In genomic region chr19:11617207-11618062, GRCh38 we compare ENCODE assay signal across 31 cellular contexts. TPM values are rescaled to one million over a fixed set of nuclear protein-coding genes. Genes with fewer than 3 reads are reported as not detected.
DNase-seq lines count a peak whose midpoint lies in the region; ATAC-seq and TF ChIP-seq lines count a peak whose summit lies in the region.
"Had no signal": no experiment of that assay in that cellular context is flagged by ENCODE, and none has a peak within 500 bp of the region (broad histone marks: within the 10 kb centered on the region; RNA-seq: fewer than 3 reads in every experiment).

No MANE protein-coding gene starts in this region.

- 97 to 98% methylated on average over 16 to 19 of the region's 19 CpGs for WGBS in endodermal cell (ENCODE audit: insufficient coverage in 1 of 2, insufficient read length in 1 of 2), 2 experiments

- H3K79me2 ChIP-seq in HCT116 (ENCODE audit: insufficient read depth, low read length) (peaks cover 11% of the 10 kb centered on the region), Karpas-422 (ENCODE audit: low read length) (peaks cover 2% of the 10 kb centered on the region; the same call in 1 of the 2 replicates)

- H3K4me3 ChIP-seq in HCT116 (replicated peaks in 1 of 2; ENCODE audit: low read depth in 1 of 2, low read length in 2 of 2) (no peak overlapping the region), Panc1 (ENCODE audit: low read depth in 2 of 2, low read length in 2 of 2) (no peak overlapping the region), endodermal cell (ENCODE audit: low read length) (peak overlapping the region; percentile 69), subcutaneous abdominal adipose tissue (ENCODE audit: low read depth in 1 of 5, low read length in 5 of 5) (peak overlapping the region; percentile 15 to 33 (median 25)), Karpas-422 (ENCODE audit: low read length) (no peak overlapping the region)
- H3K4me3 ChIP-seq: coronary artery, prostate gland, SJCRH30, tibial artery had no signal

- peaks cover 2% of the 10 kb centered on the region for H3K27me3 Mint-ChIP-seq in endodermal cell (ENCODE audit: insufficient read depth)
- H3K27me3 Mint-ChIP-seq: CD4-positive, alpha-beta T cell; effector memory CD8-positive, alpha-beta T cell had no signal

- RAD21 ChIA-PET in HCT116 (lab: Charles Lee; ENCODE audit: low non-redundant PET in 1 of 2, low total read pairs in 2 of 2, uncharacterized antibody in 2 of 2, unreplicated experiment in 2 of 2) = no interaction called here

- no peak overlapping the region for H2AFZ ChIP-seq in HCT116 (ENCODE audit: low read depth, low read length, poor library complexity, severe bottlenecking)
- H2AFZ ChIP-seq in Karpas-422 (ENCODE audit: low read length) = no peak overlapping the region

- H4K20me1 ChIP-seq in HCT116 (ENCODE audit: insufficient read depth) (no peaks in the 10 kb centered on the region), Karpas-422 (ENCODE audit: insufficient read depth, low read depth, low read length) (no peaks in the 10 kb centered on the region)

- no peak overlapping the region for H3K27ac ChIP-seq in HCT116 (ENCODE audit: low read depth, low read length)
- H3K27ac ChIP-seq in Panc1 (ENCODE audit: low read length) = no peak overlapping the region
- H3K27ac ChIP-seq in endodermal cell (ENCODE audit: low read depth, low read length) = no peak overlapping the region
- H3K27ac ChIP-seq in subcutaneous abdominal adipose tissue (ENCODE audit: low read depth, low read length) = no peak overlapping the region
- no peak overlapping the region for H3K27ac ChIP-seq in Karpas-422 (ENCODE audit: low read length)
- H3K27ac ChIP-seq: coronary artery, HL-60, prostate gland, SJCRH30, tibial artery, VCaP had no signal

- H3K9me3 ChIP-seq in HCT116 (ENCODE audit: control insufficient read depth in 1 of 2, insufficient read depth in 1 of 2, low read depth in 1 of 2, low read length in 2 of 2) (peaks cover 28 to 29% of the 10 kb centered on the region in 2 experiments; a peak in 3 of 4 replicates), Panc1 (ENCODE audit: control insufficient read depth, insufficient read depth, low read depth, low read length) (peaks cover 53% of the 10 kb centered on the region), endodermal cell (ENCODE audit: control insufficient read depth, low read length) (peaks cover 89% of the 10 kb centered on the region), subcutaneous abdominal adipose tissue (ENCODE audit: control insufficient read depth in 5 of 5, low read length in 5 of 5) (peaks cover 14 to 26% (median 22%) of the 10 kb centered on the region in 5 donors), Karpas-422 (ENCODE audit: low read length) (peaks cover 4% of the 10 kb centered on the region)
- H3K9me3 ChIP-seq: prostate gland had no signal

- peaks cover 98% of the 10 kb centered on the region for H3K9me3 Mint-ChIP-seq in endodermal cell

- no peak for TF ChIP-seq CTCF in HCT116 (IDR thresholded peaks at IDR 0.05 in 2 of 3, conservative IDR thresholded peaks at IDR 0.05 in 1 of 3; ENCODE audit: borderline replicate concordance in 1 of 3, insufficient read depth in 1 of 3, low read depth in 2 of 3, low read length in 2 of 3)
- TF ChIP-seq CTCF in Panc1 (IDR thresholded peaks at IDR 0.05) = no peak
- no peak for TF ChIP-seq CTCF in endodermal cell (conservative IDR thresholded peaks at IDR 0.05)

- peaks cover 99% of the 10 kb centered on the region for H3K36me3 Mint-ChIP-seq in endodermal cell (ENCODE audit: low read depth)

- no peak for TF ChIP-seq POLR2A in HCT116 (IDR thresholded peaks at IDR 0.05; ENCODE audit: borderline replicate concordance, extremely low read depth, insufficient read depth, insufficient read length)

- POLR2A ChIA-PET in HCT116 (lab: Charles Lee) = no interaction called here
- POLR2A ChIA-PET in Panc1 (lab: Charles Lee) = no interaction called here

- BruUV-seq in HCT116 (replicated peaks; lab: Mats Ljungman, UMichigan) (TSS peak; percentile 20), Panc1 (replicated peaks; lab: Mats Ljungman, UMichigan) (TSS peak; percentile 49)

- H3K4me1 ChIP-seq in HCT116 (ENCODE audit: control insufficient read depth in 1 of 2, insufficient read depth in 2 of 2, low read length in 2 of 2) (no peaks in the 10 kb centered on the region), Panc1 (ENCODE audit: control insufficient read depth, insufficient read depth, low read length) (no peaks in the 10 kb centered on the region), endodermal cell (ENCODE audit: control insufficient read depth, insufficient read depth, low read length) (no peaks in the 10 kb centered on the region), subcutaneous abdominal adipose tissue (ENCODE audit: control insufficient read depth in 5 of 5, insufficient read depth in 5 of 5, low read length in 5 of 5) (peaks cover 0 to 7% (median 0%) of the 10 kb centered on the region in 5 donors), Karpas-422 (ENCODE audit: low read length) (no peaks in the 10 kb centered on the region)
- H3K4me1 ChIP-seq: prostate gland, SJCRH30, tibial artery had no signal

- CTCF ChIA-PET in HCT116 (lab: Charles Lee) = no interaction called here
- CTCF ChIA-PET in Panc1 (lab: Charles Lee) = no interaction called here

- H3K9me2 ChIP-seq in HCT116 (ENCODE audit: insufficient read depth) = no peaks in the 10 kb centered on the region
- H3K9me2 ChIP-seq in Karpas-422 (replicated peaks; ENCODE audit: insufficient read depth, low read length) = no peaks in the 10 kb centered on the region

- no peaks in the 10 kb centered on the region for H3K27me3 ChIP-seq in HCT116 (ENCODE audit: insufficient read depth, low read length)
- no peaks in the 10 kb centered on the region for H3K27me3 ChIP-seq in Panc1 (ENCODE audit: control insufficient read depth, insufficient read depth, low read length)
- no peaks in the 10 kb centered on the region for H3K27me3 ChIP-seq in endodermal cell (ENCODE audit: control insufficient read depth, insufficient read depth, low read length, poor library complexity, severe bottlenecking)
- H3K27me3 ChIP-seq in subcutaneous abdominal adipose tissue (ENCODE audit: control insufficient read depth in 5 of 5, insufficient read depth in 4 of 5, low read length in 5 of 5) = no peaks in the 10 kb centered on the region
- no peaks in the 10 kb centered on the region for H3K27me3 ChIP-seq in Karpas-422 (ENCODE audit: low read length)
- H3K27me3 ChIP-seq: SJCRH30, tibial artery had no signal

- H3K36me3 ChIP-seq in HCT116 (ENCODE audit: control insufficient read depth in 1 of 2, insufficient read depth in 2 of 2, low read length in 2 of 2) = peaks cover 42 to 68% of the 10 kb centered on the region in 2 experiments
- peaks cover 14% of the 10 kb centered on the region for H3K36me3 ChIP-seq in Panc1 (ENCODE audit: control insufficient read depth, insufficient read depth, low read length)
- H3K36me3 ChIP-seq in endodermal cell (ENCODE audit: control insufficient read depth, insufficient read depth, low read length) = peaks cover 89% of the 10 kb centered on the region
- peaks cover 28 to 72% (median 54%) of the 10 kb centered on the region in 5 donors for H3K36me3 ChIP-seq in subcutaneous abdominal adipose tissue (ENCODE audit: control insufficient read depth in 5 of 5, insufficient read depth in 5 of 5, low read length in 5 of 5)
- H3K36me3 ChIP-seq in Karpas-422 (ENCODE audit: insufficient read depth, low read length) = peaks cover 66% of the 10 kb centered on the region

- no peaks in the 10 kb centered on the region for H3K4me1 Mint-ChIP-seq in endodermal cell

- H3K9ac ChIP-seq in HCT116 (ENCODE audit: low read length) = no peak overlapping the region
- H3K9ac ChIP-seq in endodermal cell (ENCODE audit: extremely low read depth, low read length, poor library complexity, severe bottlenecking) = no peak overlapping the region
- H3K9ac ChIP-seq in subcutaneous abdominal adipose tissue (ENCODE audit: low read length in 5 of 5) = no peak overlapping the region
- no peak overlapping the region for H3K9ac ChIP-seq in Karpas-422 (ENCODE audit: low read length)

- ATAC-seq in HCT116 = no peak
- no peak for ATAC-seq in Panc1
- no peak for ATAC-seq in HG02885 (IDR thresholded peaks at IDR 0.05; ENCODE audit: poor library complexity, unreplicated experiment)
- ATAC-seq in GM21526 (IDR thresholded peaks at IDR 0.05; ENCODE audit: low FRiP score, unreplicated experiment) = no peak
- ATAC-seq: activated naive CD4-positive, alpha-beta T cell treated with anti-CD3 and anti-CD28 coated beads, Interleukin-2, amount 50 U/mL, for 72 hours; effector memory CD8-positive, alpha-beta T cell; left lobe of liver had no signal

- in situ Hi-C loops in Panc1 (cut with HindIII; ENCODE audit: low pct_unique_long_range_greater_than_20kb, low sequenced_read_pairs) = no loop called here

- no peak for DNase-seq in HCT116 (ENCODE audit: low read depth, low spot score)
- no peak for DNase-seq in Panc1 (ENCODE audit: low read depth, low spot score)
- no peak for DNase-seq in endodermal cell
- DNase-seq in Karpas-422 = no peak
- DNase-seq: activated CD4-positive, alpha-beta T cell treated with anti-CD3 and anti-CD28 coated beads for 4 hours; activated CD8-positive, alpha-beta memory T cell treated with anti-CD3 and anti-CD28 coated beads for 24 hours; activated T-cell treated with anti-CD3 and anti-CD28 coated beads for 4 hours; anterior cingulate cortex; caudate nucleus; CD4-positive, alpha-beta T cell; effector memory CD8-positive, alpha-beta T cell; foreskin fibroblast; Kasumi-1; NCI-H1436 treated with DMSO at 0.1 percent for 48 hours; NCI-H2107; NCI-H446; NCI-H774; SJCRH30; stimulated activated CD4-positive, alpha-beta T cell treated with anti-CD3 and anti-CD28 coated beads, Interleukin-4, amount 100 ng/mL, for 1 hour; T-helper 9 cell; tibial artery had no signal

- no peak overlapping the region for H3K4me2 ChIP-seq in HCT116 (ENCODE audit: low read length)
- no peak overlapping the region for H3K4me2 ChIP-seq in Karpas-422 (ENCODE audit: low read depth, low read length, poor library complexity, severe bottlenecking)

- H3K4me3 Mint-ChIP-seq in endodermal cell = no peak overlapping the region
- H3K4me3 Mint-ChIP-seq: CD4-positive, alpha-beta T cell; effector memory CD8-positive, alpha-beta T cell had no signal

- intact Hi-C loops in HCT116 (cut with micrococcal nuclease) (no loop called here), Panc1 (cut with micrococcal nuclease; ENCODE audit: unreplicated experiment) (no loop called here)

- TF ChIP-seq RAD21 in HCT116 (IDR thresholded peaks at IDR 0.05; ENCODE audit: low read depth) = no peak

- no peak overlapping the region for H3K27ac Mint-ChIP-seq in endodermal cell
- H3K27ac Mint-ChIP-seq: activated naive CD4-positive, alpha-beta T cell treated with anti-CD3 and anti-CD28 coated beads, Interleukin-2, amount 50 U/mL, for 72 hours; activated T-helper 2 cell treated with anti-CD3 and anti-CD28 coated beads, Interferon-gamma antibody, Interleukin-2, Interleukin-4, amounts not matched to agents 10 μg/mL and 5 μg/mL and 100 μg/mL, durations not matched to agents 14 hours and 24 hours and 36 hours; CD4-positive, alpha-beta T cell; effector memory CD8-positive, alpha-beta T cell had no signal

RNA-seq across cellular contexts. Expression of gene ZNF627, which starts 20.2 kb away (rescaled TPM):
- total RNA-seq in HCT116 (2021; ENCODE audit: unreplicated experiment) = 14.8 TPM
- polyA plus RNA-seq in HCT116 (2012) = 5.9 and 9.3 TPM in 2 replicates
- 10.7 TPM for total RNA-seq in Panc1 (2021; ENCODE audit: unreplicated experiment)
- 5.7 TPM for polyA plus RNA-seq in Panc1 (2012; ENCODE audit: insufficient read length)
- total RNA-seq in endodermal cell = 10 to 100 TPM; 22.0 to 30.5 TPM
- 22.4 TPM for polyA plus RNA-seq in endodermal cell (2013, experiment 1 of 2)
- polyA plus RNA-seq in endodermal cell (2013, experiment 2 of 2) = 23.3 TPM
- 19.9 and 27.7 TPM in 2 replicates for total RNA-seq in Karpas-422 (2014; rRNA removed; shearing (Covaris generic); ENCODE audit: low replicate concordance)

RNA-seq across cellular contexts. Expression of gene ACP5, which starts 40.0 kb away (rescaled TPM):
- total RNA-seq in HCT116 (2021; ENCODE audit: unreplicated experiment) (1.2 TPM), Panc1 (2021; ENCODE audit: unreplicated experiment) (0.85 TPM), endodermal cell (1 to 10 TPM; 2.1 to 3.8 TPM)
- polyA plus RNA-seq in HCT116 (2012) = 0.25 TPM in 2 replicates
- polyA plus RNA-seq in Panc1 (2012; ENCODE audit: insufficient read length) = not detected
- not detected for polyA plus RNA-seq in endodermal cell (2013, experiment 1 of 2)
- polyA plus RNA-seq in endodermal cell (2013, experiment 2 of 2) = not detected
- 24.0 and 55.1 TPM in 2 replicates for total RNA-seq in Karpas-422 (2014; rRNA removed; shearing (Covaris generic); ENCODE audit: low replicate concordance)

RNA-seq across cellular contexts. Expression of gene ELOF1, which starts 58.4 kb away (rescaled TPM):
- total RNA-seq in HCT116 (2021; ENCODE audit: unreplicated experiment) = 74.5 TPM
- 49.0 and 58.0 TPM in 2 replicates for polyA plus RNA-seq in HCT116 (2012)
- 62.2 TPM for total RNA-seq in Panc1 (2021; ENCODE audit: unreplicated experiment)
- 64.0 TPM for polyA plus RNA-seq in Panc1 (2012; ENCODE audit: insufficient read length)
- total RNA-seq in endodermal cell = 10 to 100 TPM; 62.6 to 68.7 TPM
- polyA plus RNA-seq in endodermal cell (2013, experiment 1 of 2) = 49.8 TPM
- polyA plus RNA-seq in endodermal cell (2013, experiment 2 of 2) = 38.8 TPM
- total RNA-seq in Karpas-422 (2014; rRNA removed; shearing (Covaris generic); ENCODE audit: low replicate concordance) = 52.5 and 84.1 TPM in 2 replicates

Comparison
In these comparisons a context has a peak if more than half of its experiments do, and no peak if none do; other contexts are left out.
1. H3K4me3 ChIP-seq: peak in endodermal cell (single experiment) and subcutaneous abdominal adipose tissue (5 of 5); none in HCT116 (0 of 2), Panc1 (0 of 2) and Karpas-422 (single experiment).